7 cellular contexts compared by ENCODE assay signal in the genomic region with DNA sequence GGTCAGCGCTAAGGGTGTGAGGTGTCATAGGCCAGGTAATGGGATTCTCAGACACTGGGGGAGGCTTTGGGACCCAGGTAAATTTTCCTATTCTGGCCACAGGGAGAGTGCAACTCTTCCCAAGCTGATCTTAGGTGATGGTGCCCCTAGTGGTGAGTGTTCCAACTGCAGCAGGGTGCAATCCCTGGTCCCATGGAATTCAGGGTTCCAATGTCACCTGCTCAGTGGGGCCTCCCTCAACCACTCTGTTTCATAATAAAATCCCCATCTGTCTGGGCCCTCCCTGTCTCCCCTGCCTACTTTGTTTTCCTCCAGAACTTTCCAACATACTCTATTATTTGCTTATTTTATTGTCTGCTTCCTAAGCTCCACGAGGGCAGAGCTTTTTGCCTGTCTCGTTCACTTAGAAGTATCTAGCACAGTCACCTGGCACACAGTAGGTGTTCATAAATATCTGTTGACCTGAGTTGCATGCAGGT. TPM values are rescaled to one million over a fixed set of nuclear protein-coding genes. Genes with fewer than 3 reads are reported as not detected.
A peak's percentile ranks its signal among the peaks of the same experiment; 100 is the strongest.
DNase-seq lines count a peak whose midpoint lies in the region; ATAC-seq and TF ChIP-seq lines count a peak whose summit lies in the region.

No MANE protein-coding gene starts in this region.

- ATAC-seq in GM19035 (IDR thresholded peaks at IDR 0.05; ENCODE audit: unreplicated experiment), result no peak

- peak; percentile 40 for DNase-seq in EL
- DNase-seq in activated CD4-positive, alpha-beta T cell treated with anti-CD3 and anti-CD28 coated beads for 48 hours, result peak; percentile 69
- peak; percentile 50 for DNase-seq in effector CD4-positive, alpha-beta T cell
- peak; percentile 48 for DNase-seq in myocyte (ENCODE audit: low read depth)
- DNase-seq in stimulated activated naive CD4-positive, alpha-beta T cell (lab: John Stamatoyannopoulos, UW), result peak in 5 of 6 experiments; percentile 6 to 38 (median 27)

- no peak for TF ChIP-seq EP300 in Ishikawa (IDR thresholded peaks at IDR 0.05; ENCODE audit: borderline replicate concordance)

- peak; percentile 49 for TF ChIP-seq RAD21 in Ishikawa (IDR thresholded peaks at IDR 0.05; ENCODE audit: low read depth)

TF ChIP-seq in Ishikawa, 13 proteins besides CTCF, POLR2A, EP300 and RAD21:
- TF ChIP-seq TCF12 (IDR thresholded peaks at IDR 0.05; ENCODE audit: low read depth) (no peak), FOXM1 (IDR thresholded peaks at IDR 0.05; ENCODE audit: borderline replicate concordance, low read depth) (no peak), TEAD4 (IDR thresholded peaks at IDR 0.05) (no peak), TAF1 (IDR thresholded peaks at IDR 0.05; ENCODE audit: low read depth) (no peak), YY1 (IDR thresholded peaks at IDR 0.05; ENCODE audit: low read depth) (no peak), EGR1 (IDR thresholded peaks at IDR 0.05) (no peak), NFIC (IDR thresholded peaks at IDR 0.05) (no peak), ZBTB7A (IDR thresholded peaks at IDR 0.05; ENCODE audit: low read depth) (no peak), CREB1 (IDR thresholded peaks at IDR 0.05; ENCODE audit: low read depth) (no peak), CEBPB (IDR thresholded peaks at IDR 0.05) (no peak)
- TF ChIP-seq, protein P1, sequence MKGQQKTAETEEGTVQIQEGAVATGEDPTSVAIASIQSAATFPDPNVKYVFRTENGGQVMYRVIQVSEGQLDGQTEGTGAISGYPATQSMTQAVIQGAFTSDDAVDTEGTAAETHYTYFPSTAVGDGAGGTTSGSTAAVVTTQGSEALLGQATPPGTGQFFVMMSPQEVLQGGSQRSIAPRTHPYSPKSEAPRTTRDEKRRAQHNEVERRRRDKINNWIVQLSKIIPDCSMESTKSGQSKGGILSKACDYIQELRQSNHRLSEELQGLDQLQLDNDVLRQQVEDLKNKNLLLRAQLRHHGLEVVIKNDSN (IDR thresholded peaks at IDR 0.05), result no peak
- TF ChIP-seq, protein P2, sequence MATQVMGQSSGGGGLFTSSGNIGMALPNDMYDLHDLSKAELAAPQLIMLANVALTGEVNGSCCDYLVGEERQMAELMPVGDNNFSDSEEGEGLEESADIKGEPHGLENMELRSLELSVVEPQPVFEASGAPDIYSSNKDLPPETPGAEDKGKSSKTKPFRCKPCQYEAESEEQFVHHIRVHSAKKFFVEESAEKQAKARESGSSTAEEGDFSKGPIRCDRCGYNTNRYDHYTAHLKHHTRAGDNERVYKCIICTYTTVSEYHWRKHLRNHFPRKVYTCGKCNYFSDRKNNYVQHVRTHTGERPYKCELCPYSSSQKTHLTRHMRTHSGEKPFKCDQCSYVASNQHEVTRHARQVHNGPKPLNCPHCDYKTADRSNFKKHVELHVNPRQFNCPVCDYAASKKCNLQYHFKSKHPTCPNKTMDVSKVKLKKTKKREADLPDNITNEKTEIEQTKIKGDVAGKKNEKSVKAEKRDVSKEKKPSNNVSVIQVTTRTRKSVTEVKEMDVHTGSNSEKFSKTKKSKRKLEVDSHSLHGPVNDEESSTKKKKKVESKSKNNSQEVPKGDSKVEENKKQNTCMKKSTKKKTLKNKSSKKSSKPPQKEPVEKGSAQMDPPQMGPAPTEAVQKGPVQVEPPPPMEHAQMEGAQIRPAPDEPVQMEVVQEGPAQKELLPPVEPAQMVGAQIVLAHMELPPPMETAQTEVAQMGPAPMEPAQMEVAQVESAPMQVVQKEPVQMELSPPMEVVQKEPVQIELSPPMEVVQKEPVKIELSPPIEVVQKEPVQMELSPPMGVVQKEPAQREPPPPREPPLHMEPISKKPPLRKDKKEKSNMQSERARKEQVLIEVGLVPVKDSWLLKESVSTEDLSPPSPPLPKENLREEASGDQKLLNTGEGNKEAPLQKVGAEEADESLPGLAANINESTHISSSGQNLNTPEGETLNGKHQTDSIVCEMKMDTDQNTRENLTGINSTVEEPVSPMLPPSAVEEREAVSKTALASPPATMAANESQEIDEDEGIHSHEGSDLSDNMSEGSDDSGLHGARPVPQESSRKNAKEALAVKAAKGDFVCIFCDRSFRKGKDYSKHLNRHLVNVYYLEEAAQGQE (IDR thresholded peaks at IDR 0.05; ENCODE audit: low read depth), result no peak
- TF ChIP-seq, protein P3, sequence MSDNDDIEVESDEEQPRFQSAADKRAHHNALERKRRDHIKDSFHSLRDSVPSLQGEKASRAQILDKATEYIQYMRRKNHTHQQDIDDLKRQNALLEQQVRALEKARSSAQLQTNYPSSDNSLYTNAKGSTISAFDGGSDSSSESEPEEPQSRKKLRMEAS (IDR thresholded peaks at IDR 0.05), result no peak
TF ChIP-seq in Ishikawa: peak in this region for 0.

RNA-seq across cellular contexts. Expression of a gene that starts 2.9 kb away (rescaled TPM):
- not detected in 2 replicates for total RNA-seq in myocyte
- polyA plus RNA-seq in myocyte (2012), result not detected

RNA-seq across cellular contexts. Expression of a gene that starts 28.6 kb away (rescaled TPM):
- not detected in 2 replicates for total RNA-seq in myocyte
- polyA plus RNA-seq in myocyte (2012), result not detected
